Comparison of ENCODE assay signal across 17 cellular contexts in the genomic region with DNA sequence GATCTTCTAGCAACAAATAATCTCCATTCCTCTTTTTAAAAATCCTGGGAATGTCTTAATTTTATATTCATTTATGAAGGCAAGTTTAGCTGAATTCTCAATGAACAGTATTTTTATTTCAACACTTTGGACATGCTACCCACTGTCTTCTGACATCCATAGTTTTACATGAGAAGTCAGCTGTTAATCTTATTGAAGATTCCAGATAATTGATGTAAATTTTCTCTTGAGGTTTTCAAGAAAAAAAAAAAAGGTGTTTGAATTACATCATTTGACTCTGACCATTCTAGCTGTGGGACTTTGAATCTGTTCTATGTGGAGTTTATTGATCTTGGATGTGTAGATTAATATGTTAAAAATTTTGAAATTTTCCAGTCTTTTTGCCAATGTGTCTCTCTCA. TPM values are rescaled to one million over a fixed set of nuclear protein-coding genes. Genes with fewer than 3 reads are reported as not detected.
DNase-seq lines count a peak whose midpoint lies in the region; ATAC-seq, FAIRE-seq and TF ChIP-seq lines count a peak whose summit lies in the region.
"Had no signal": no experiment of that assay in that cellular context is flagged by ENCODE, and none has a peak within 500 bp of the region (broad histone marks: within the 10 kb centered on the region; RNA-seq: fewer than 3 reads in every experiment).

No MANE protein-coding gene starts in this region.

- DNase-seq in NCI-H345 (lab: John Stamatoyannopoulos, UW) (peak; percentile 0), NCI-H345 treated with DMSO at 0.1 percent for 48 hours (lab: John Stamatoyannopoulos, UW; ENCODE audit: unreplicated experiment) (no peak), NCI-H2171 (lab: John Stamatoyannopoulos, UW) (peak; percentile 17), astrocyte (ENCODE audit: low read depth) (peak; percentile 8), myocyte (ENCODE audit: low read depth) (peak; percentile 38), posterior cingulate gyrus (no peak)
- no peak for DNase-seq in activated CD4-positive, alpha-beta T cell treated with anti-CD3 and anti-CD28 coated beads, Interleukin-2, amount 10 ng/mL, durations not matched to agents 24 days and 14 days
- DNase-seq: brain microvascular endothelial cell; HCEC 1CT; stimulated activated CD4-positive, alpha-beta T cell treated with anti-CD3 and anti-CD28 coated beads, Interleukin-4, amount 100 ng/mL, for 24 hours; stimulated activated naive CD8-positive, alpha-beta T cell treated with anti-CD3 and anti-CD28 coated beads, Interleukin-15, amount 100 ng/mL, for 72 hours had no signal

- H3K36me3 Mint-ChIP-seq in astrocyte (ENCODE audit: low read depth, unreplicated experiment): no peaks in the 10 kb centered on the region
- no peaks in the 10 kb centered on the region for H3K36me3 Mint-ChIP-seq in activated CD4-positive, alpha-beta T cell treated with anti-CD3 and anti-CD28 coated beads, Interleukin-2, amount 10 ng/mL, durations not matched to agents 24 days and 14 days (ENCODE audit: low read depth)

- no peak overlapping the region for H2AFZ ChIP-seq in astrocyte (ENCODE audit: low read depth, low read length)

- no peak overlapping the region for H3K27ac ChIP-seq in astrocyte (ENCODE audit: low read depth, low read length)
- H3K27ac ChIP-seq: brain microvascular endothelial cell, epithelial cell of prostate, prostate gland had no signal

- H4K20me1 ChIP-seq in astrocyte (ENCODE audit: insufficient read depth, low read length): no peaks in the 10 kb centered on the region

- no peak overlapping the region for H3K27ac Mint-ChIP-seq in astrocyte (ENCODE audit: unreplicated experiment)
- no peak overlapping the region for H3K27ac Mint-ChIP-seq in activated CD4-positive, alpha-beta T cell treated with anti-CD3 and anti-CD28 coated beads, Interleukin-2, amount 10 ng/mL, durations not matched to agents 24 days and 14 days
- H3K27ac Mint-ChIP-seq: stimulated activated naive CD8-positive, alpha-beta T cell treated with anti-CD3 and anti-CD28 coated beads, Interleukin-15, amount 100 ng/mL, for 72 hours had no signal

- TF ChIP-seq CTCF in astrocyte (IDR thresholded peaks at IDR 0.05; ENCODE audit: insufficient read depth, low read depth, low read length): no peak

- H3K79me2 ChIP-seq in astrocyte (ENCODE audit: insufficient read depth, low read length): no peaks in the 10 kb centered on the region

- peaks cover 3% of the 10 kb centered on the region for H3K9me3 ChIP-seq in astrocyte (ENCODE audit: insufficient read depth, low read depth, low read length)
- H3K9me3 ChIP-seq: prostate gland had no signal

- peaks cover 2% of the 10 kb centered on the region for H3K9me3 Mint-ChIP-seq in astrocyte (ENCODE audit: unreplicated experiment)
- H3K9me3 Mint-ChIP-seq in activated CD4-positive, alpha-beta T cell treated with anti-CD3 and anti-CD28 coated beads, Interleukin-2, amount 10 ng/mL, durations not matched to agents 24 days and 14 days: no peaks in the 10 kb centered on the region

- no peaks in the 10 kb centered on the region for H3K36me3 ChIP-seq in astrocyte (ENCODE audit: insufficient read depth, low read length)
- H3K36me3 ChIP-seq: brain microvascular endothelial cell, prostate gland had no signal

- no peaks in the 10 kb centered on the region for H3K27me3 ChIP-seq in astrocyte (ENCODE audit: insufficient read depth, low read length)
- H3K27me3 ChIP-seq: brain microvascular endothelial cell had no signal

- intact Hi-C loops in activated CD4-positive, alpha-beta T cell treated with anti-CD3 and anti-CD28 coated beads, Interleukin-2, amount 10 ng/mL, durations not matched to agents 24 days and 14 days (cut with micrococcal nuclease): no loop called here
- intact Hi-C loops in posterior cingulate gyrus (cut with DNase I): no loop called here

- H3K4me1 ChIP-seq in astrocyte (ENCODE audit: insufficient read depth, low read length): no peaks in the 10 kb centered on the region
- H3K4me1 ChIP-seq: prostate gland had no signal

- no peak for FAIRE-seq in astrocyte (lab: Jason Lieb, UNC)

- no peaks in the 10 kb centered on the region for H3K27me3 Mint-ChIP-seq in astrocyte (ENCODE audit: low read depth, unreplicated experiment)
- no peaks in the 10 kb centered on the region for H3K27me3 Mint-ChIP-seq in activated CD4-positive, alpha-beta T cell treated with anti-CD3 and anti-CD28 coated beads, Interleukin-2, amount 10 ng/mL, durations not matched to agents 24 days and 14 days
- H3K27me3 Mint-ChIP-seq: stimulated activated naive CD8-positive, alpha-beta T cell treated with anti-CD3 and anti-CD28 coated beads, Interleukin-15, amount 100 ng/mL, for 72 hours had no signal

- H3K4me3 Mint-ChIP-seq in astrocyte (ENCODE audit: unreplicated experiment): no peak overlapping the region
- H3K4me3 Mint-ChIP-seq in activated CD4-positive, alpha-beta T cell treated with anti-CD3 and anti-CD28 coated beads, Interleukin-2, amount 10 ng/mL, durations not matched to agents 24 days and 14 days: no peak overlapping the region
- H3K4me3 Mint-ChIP-seq: stimulated activated naive CD8-positive, alpha-beta T cell treated with anti-CD3 and anti-CD28 coated beads, Interleukin-15, amount 100 ng/mL, for 72 hours had no signal

- ATAC-seq in GM21717 (IDR thresholded peaks at IDR 0.05; ENCODE audit: unreplicated experiment): no peak
- ATAC-seq: activated CD4-positive, CD25-positive, alpha-beta regulatory T cell treated with anti-CD3 and anti-CD28 coated beads, Interleukin-2, amount 50 U/mL, for 24 hours; SK-N-SH treated with all-trans-retinoic acid at 6 μM for 48 hours; stimulated activated naive CD8-positive, alpha-beta T cell treated with anti-CD3 and anti-CD28 coated beads, Interleukin-15, amount 100 ng/mL, for 72 hours had no signal

- no peaks in the 10 kb centered on the region for H3K4me1 Mint-ChIP-seq in astrocyte (ENCODE audit: low read depth, unreplicated experiment)
- no peaks in the 10 kb centered on the region for H3K4me1 Mint-ChIP-seq in activated CD4-positive, alpha-beta T cell treated with anti-CD3 and anti-CD28 coated beads, Interleukin-2, amount 10 ng/mL, durations not matched to agents 24 days and 14 days
- H3K4me1 Mint-ChIP-seq: stimulated activated naive CD8-positive, alpha-beta T cell treated with anti-CD3 and anti-CD28 coated beads, Interleukin-15, amount 100 ng/mL, for 72 hours had no signal

- H3K4me2 ChIP-seq in astrocyte (ENCODE audit: low read length): no peak overlapping the region

- no peak overlapping the region for H3K4me3 ChIP-seq in astrocyte (ENCODE audit: insufficient read depth, low read depth, low read length)
- H3K4me3 ChIP-seq: prostate gland had no signal

- H3K9ac ChIP-seq in astrocyte (ENCODE audit: low read length): no peak overlapping the region

RNA-seq across cellular contexts. Expression of gene PDHA2, which starts 28.0 kb away (rescaled TPM):
- total RNA-seq in astrocyte: not detected in 2 replicates
- 0.08 TPM in 1 of 2 replicates, not detected in the other for total RNA-seq in myocyte
- polyA plus RNA-seq in myocyte (2012): not detected
- not detected in 2 replicates for total RNA-seq in activated CD4-positive, alpha-beta T cell treated with anti-CD3 and anti-CD28 coated beads, Interleukin-2, amount 10 ng/mL, durations not matched to agents 24 days and 14 days
- total RNA-seq: mononuclear cell had no signal

Comparison
In these comparisons a context has a peak if more than half of its experiments do, and no peak if none do; other contexts are left out.
1. DNase-seq: peak in NCI-H345 (single experiment), NCI-H2171 (single experiment), astrocyte (single experiment) and myocyte (single experiment); none in NCI-H345 treated with DMSO at 0.1 percent for 48 hours (single experiment), activated CD4-positive, alpha-beta T cell treated with anti-CD3 and anti-CD28 coated beads, Interleukin-2, amount 10 ng/mL, durations not matched to agents 24 days and 14 days (single experiment) and posterior cingulate gyrus (0 of 10).